ENCODE assay signal across 16 cellular contexts in genomic region chr7:43513236-43513635, GRCh38.
A peak's percentile ranks its signal among the peaks of the same experiment; 100 is the strongest.
DNase-seq lines count a peak whose midpoint lies in the region; ATAC-seq lines count a peak whose summit lies in the region.
"Had no signal": no experiment of that assay in that cellular context is flagged by ENCODE, and none has a peak within 500 bp of the region (broad histone marks: within the 10 kb centered on the region; RNA-seq: fewer than 3 reads in every experiment).

No MANE protein-coding gene starts in this region.

- in situ Hi-C loops in HAP-1 (cut with MboI; ENCODE audit: low sequenced_read_pairs), result no loop called here

- H3K4me3 ChIP-seq in HAP-1, result no peak overlapping the region
- H3K4me3 ChIP-seq: thyroid gland had no signal

- peaks cover 29% of the 10 kb centered on the region for H3K4me1 Mint-ChIP-seq in T-helper 2 cell treated with Interferon-gamma antibody and Interleukin-4, amounts not matched to agents 5 μg/mL and 100 μg/mL, for 36 hours (ENCODE audit: low read depth)
- peaks cover 17% of the 10 kb centered on the region for H3K4me1 Mint-ChIP-seq in activated CD4-positive, alpha-beta T cell treated with anti-CD3 and anti-CD28 coated beads for 36 hours

- no peaks in the 10 kb centered on the region for H3K36me3 ChIP-seq in HAP-1 (replicated peaks)
- H3K36me3 ChIP-seq: thyroid gland had no signal

- no peak for DNase-seq in T-helper 2 cell treated with Interferon-gamma antibody and Interleukin-4, amounts not matched to agents 5 μg/mL and 100 μg/mL, for 36 hours (ENCODE audit: low spot score)
- DNase-seq in T-helper 2 cell, result no peak
- peak; percentile 1 for DNase-seq in NCI-H2227 treated with DMSO at 0.1 percent for 48 hours (lab: John Stamatoyannopoulos, UW)
- peak; percentile 32 for DNase-seq in cerebellum (ENCODE audit: low spot score)
- DNase-seq in retina, result peak; percentile 8
- DNase-seq in HPDE6-E6E7 (ENCODE audit: extremely low spot score), result no peak
- DNase-seq in activated CD4-positive, alpha-beta T cell treated with anti-CD3 and anti-CD28 coated beads for 36 hours, result no peak
- DNase-seq in HAP-1 (ENCODE audit: low spot score in 2 of 2), result no peak
- DNase-seq: ACHN; activated CD4-positive, alpha-beta T cell treated with anti-CD3 and anti-CD28 coated beads for 4 hours; activated T-cell treated with anti-CD3 and anti-CD28 coated beads, Interleukin-2, amount 50 U/mL, for 4 hours; amniotic stem cell; effector CD4-positive, alpha-beta T cell; H7; thyroid gland had no signal

- ATAC-seq in activated CD4-positive, alpha-beta T cell treated with anti-CD3 and anti-CD28 coated beads for 36 hours, result no peak
- ATAC-seq: activated T-cell treated with anti-CD3 and anti-CD28 coated beads, Interleukin-2, amount 50 U/mL, for 4 hours had no signal

- CTCF ChIA-PET in activated CD4-positive, alpha-beta T cell treated with anti-CD3 and anti-CD28 coated beads for 36 hours (lab: Charles Lee), result interaction anchor here (1.2 to 1.4 kb wide), 2 partner anchors 69 to 74 kb away, joined by 3 to 5 read pairs; no protein-coding TSS in a partner anchor

- H3K9me3 Mint-ChIP-seq in T-helper 2 cell treated with Interferon-gamma antibody and Interleukin-4, amounts not matched to agents 5 μg/mL and 100 μg/mL, for 36 hours, result no peaks in the 10 kb centered on the region
- no peaks in the 10 kb centered on the region for H3K9me3 Mint-ChIP-seq in activated CD4-positive, alpha-beta T cell treated with anti-CD3 and anti-CD28 coated beads for 36 hours (ENCODE audit: low read depth)
- H3K9me3 Mint-ChIP-seq: activated T-cell treated with anti-CD3 and anti-CD28 coated beads, Interleukin-2, amount 50 U/mL, for 4 hours; T-helper 1 cell treated with Interleukin-12 subunit alpha and Interleukin-12 subunit beta and Interleukin-4 antibody, amounts not matched to agents 30 μg/mL and 1 μg/mL, for 36 hours had no signal

- intact Hi-C loops in activated CD4-positive, alpha-beta T cell treated with anti-CD3 and anti-CD28 coated beads for 36 hours (cut with DNase I, micrococcal nuclease), result no loop called here

- H3K27me3 Mint-ChIP-seq in T-helper 2 cell treated with Interferon-gamma antibody and Interleukin-4, amounts not matched to agents 5 μg/mL and 100 μg/mL, for 36 hours (ENCODE audit: low read depth), result peaks cover 6% of the 10 kb centered on the region
- peaks cover 17% of the 10 kb centered on the region for H3K27me3 Mint-ChIP-seq in activated CD4-positive, alpha-beta T cell treated with anti-CD3 and anti-CD28 coated beads for 36 hours

- H3K4me3 Mint-ChIP-seq in T-helper 2 cell treated with Interferon-gamma antibody and Interleukin-4, amounts not matched to agents 5 μg/mL and 100 μg/mL, for 36 hours, result peak overlapping the region; percentile 50
- H3K4me3 Mint-ChIP-seq in activated CD4-positive, alpha-beta T cell treated with anti-CD3 and anti-CD28 coated beads for 36 hours, result no peak overlapping the region
- H3K4me3 Mint-ChIP-seq: activated T-cell treated with anti-CD3 and anti-CD28 coated beads, Interleukin-2, amount 50 U/mL, for 4 hours; T-helper 1 cell treated with Interleukin-12 subunit alpha and Interleukin-12 subunit beta and Interleukin-4 antibody, amounts not matched to agents 30 μg/mL and 1 μg/mL, for 36 hours had no signal

- POLR2A ChIA-PET in activated CD4-positive, alpha-beta T cell treated with anti-CD3 and anti-CD28 coated beads for 36 hours (lab: Charles Lee), result no interaction called here

- no peak overlapping the region for H3K27ac Mint-ChIP-seq in T-helper 2 cell treated with Interferon-gamma antibody and Interleukin-4, amounts not matched to agents 5 μg/mL and 100 μg/mL, for 36 hours
- H3K27ac Mint-ChIP-seq in activated CD4-positive, alpha-beta T cell treated with anti-CD3 and anti-CD28 coated beads for 36 hours, result no peak overlapping the region
- H3K27ac Mint-ChIP-seq: T-helper 1 cell treated with Interleukin-12 subunit alpha and Interleukin-12 subunit beta and Interleukin-4 antibody, amounts not matched to agents 30 μg/mL and 1 μg/mL, for 36 hours had no signal

- H3K27me3 ChIP-seq in HAP-1 (ENCODE audit: low read depth), result peaks cover 18% of the 10 kb centered on the region
- H3K27me3 ChIP-seq: thyroid gland had no signal

- H3K4me1 ChIP-seq in HAP-1, result no peaks in the 10 kb centered on the region
- H3K4me1 ChIP-seq: thyroid gland had no signal

- no peaks in the 10 kb centered on the region for H3K36me3 Mint-ChIP-seq in T-helper 2 cell treated with Interferon-gamma antibody and Interleukin-4, amounts not matched to agents 5 μg/mL and 100 μg/mL, for 36 hours (ENCODE audit: low read depth)
- H3K36me3 Mint-ChIP-seq in activated CD4-positive, alpha-beta T cell treated with anti-CD3 and anti-CD28 coated beads for 36 hours (ENCODE audit: low read depth), result no peaks in the 10 kb centered on the region

- H3K9me3 ChIP-seq in HAP-1, result no peaks in the 10 kb centered on the region
- H3K9me3 ChIP-seq: thyroid gland had no signal

Comparison
In these comparisons a context has a peak if more than half of its experiments do, and no peak if none do; other contexts are left out.
1. DNase-seq: peak in NCI-H2227 treated with DMSO at 0.1 percent for 48 hours (single experiment), cerebellum (single experiment) and retina (single experiment); none in T-helper 2 cell treated with Interferon-gamma antibody and Interleukin-4, amounts not matched to agents 5 μg/mL and 100 μg/mL, for 36 hours (single experiment), T-helper 2 cell (0 of 5), HPDE6-E6E7 (single experiment), activated CD4-positive, alpha-beta T cell treated with anti-CD3 and anti-CD28 coated beads for 36 hours (single experiment) and HAP-1 (0 of 2).